ENCODE assay signal across 17 cellular contexts in the genomic region with DNA sequence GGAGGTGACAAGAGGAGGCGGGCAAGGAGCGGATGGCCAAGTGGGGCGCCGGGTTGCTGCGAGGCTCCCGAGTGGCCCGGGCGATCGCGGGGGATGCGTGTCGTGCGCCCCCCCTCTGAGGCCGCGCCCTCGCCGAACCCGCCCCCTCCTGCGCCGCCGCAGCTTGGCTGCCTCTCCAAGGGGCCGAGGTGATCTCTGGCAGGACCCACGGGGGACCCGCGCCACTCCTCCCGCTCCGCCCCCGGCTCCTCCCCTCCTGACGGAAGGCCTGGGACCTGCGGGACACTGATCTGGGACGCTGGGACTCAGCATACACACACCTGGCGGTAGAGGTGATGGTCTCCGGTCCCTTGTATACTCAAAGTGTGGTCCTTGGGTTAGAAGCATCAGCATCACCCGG. TPM values are rescaled to one million over a fixed set of nuclear protein-coding genes. Genes with fewer than 3 reads are reported as not detected.
DNase-seq lines count a peak whose midpoint lies in the region; ATAC-seq, FAIRE-seq and TF ChIP-seq lines count a peak whose summit lies in the region.
"Had no signal": no experiment of that assay in that cellular context is flagged by ENCODE, and none has a peak within 500 bp of the region (broad histone marks: within the 10 kb centered on the region; RNA-seq: fewer than 3 reads in every experiment).

No MANE protein-coding gene starts in this region.

- no peak for FAIRE-seq in RCC 7860 (lab: Jason Lieb, UNC)
- FAIRE-seq: GM12878 had no signal

- in situ Hi-C loops in astrocyte of the spinal cord (cut with HindIII; ENCODE audit: low sequenced_read_pairs) = no loop called here

- ATAC-seq in left lung (peak; percentile 75), GM19023 (IDR thresholded peaks at IDR 0.05; ENCODE audit: unreplicated experiment) (no peak)
- ATAC-seq: GM12878 had no signal

- H3K9ac ChIP-seq in skeletal muscle satellite cell (ENCODE audit: low read depth, low read length) = peak overlapping the region; percentile 45

- intact Hi-C loops in left lung (cut with DNase I) = no loop called here

- peak overlapping the region; percentile 47 for H3K4me3 ChIP-seq in H7 (ENCODE audit: insufficient read depth, low read depth, low read length)
- peak overlapping the region; percentile 34 for H3K4me3 ChIP-seq in astrocyte of the spinal cord (ENCODE audit: low read depth, low read length)
- H3K4me3 ChIP-seq in left lung = peak overlapping the region; percentile 5 to 28
- H3K4me3 ChIP-seq in skeletal muscle satellite cell (ENCODE audit: low read length) = peak overlapping the region; percentile 65
- H3K4me3 ChIP-seq: GM12878, heart right ventricle had no signal

- peaks cover 16% of the 10 kb centered on the region for H3K27me3 ChIP-seq in H7 (ENCODE audit: control insufficient read depth, insufficient read depth, low read length)
- peaks cover 10 to 16% of the 10 kb centered on the region in 2 donors for H3K27me3 ChIP-seq in left lung
- no peaks in the 10 kb centered on the region for H3K27me3 ChIP-seq in skeletal muscle satellite cell (ENCODE audit: control insufficient read depth, insufficient read depth, low read length)

- H3K36me3 ChIP-seq in H7 (replicated peaks; ENCODE audit: control insufficient read depth, insufficient read depth, low read length) = no peaks in the 10 kb centered on the region
- no peaks in the 10 kb centered on the region for H3K36me3 ChIP-seq in left lung
- H3K36me3 ChIP-seq in skeletal muscle satellite cell (ENCODE audit: insufficient read depth, low read length) = no peaks in the 10 kb centered on the region
- H3K36me3 ChIP-seq: esophagus squamous epithelium, heart right ventricle had no signal

- H3K4me1 ChIP-seq in left lung (no peaks in the 10 kb centered on the region), skeletal muscle satellite cell (ENCODE audit: control insufficient read depth, insufficient read depth, low read length) (peaks cover 4% of the 10 kb centered on the region)
- H3K4me1 ChIP-seq: heart right ventricle had no signal

- H3K27ac ChIP-seq in left lung = no peak overlapping the region
- H3K27ac ChIP-seq: esophagus squamous epithelium, heart right ventricle had no signal

- peak overlapping the region; percentile 77 for H3K4me2 ChIP-seq in skeletal muscle satellite cell (ENCODE audit: low read length)

- DNase-seq in H7 (peak; percentile 34), astrocyte of the spinal cord (ENCODE audit: low read depth, low spot score) (no peak), left lung (peak in 1 of 2 donors; percentile 44), T-helper 1 cell (no peak), amniotic stem cell (lab: John Stamatoyannopoulos, UW) (no peak), RCC 7860 (ENCODE audit: low spot score) (no peak)
- DNase-seq: activated CD8-positive, alpha-beta memory T cell treated with anti-CD3 and anti-CD28 coated beads, Interleukin-2, amount 10 ng/mL, durations not matched to agents 7 days and 5 days; activated naive CD8-positive, alpha-beta T cell treated with anti-CD3 and anti-CD28 coated beads for 36 hours; DND-41; esophagus squamous epithelium; heart right ventricle; NCI-H2171 had no signal

- H3K9me3 ChIP-seq in left lung (no peaks in the 10 kb centered on the region), skeletal muscle satellite cell (replicated peaks; ENCODE audit: low read length) (no peaks in the 10 kb centered on the region)
- H3K9me3 ChIP-seq: esophagus squamous epithelium, heart right ventricle had no signal

- no peak for TF ChIP-seq CTCF in astrocyte of the spinal cord (IDR thresholded peaks at IDR 0.05; ENCODE audit: low read depth, low read length)
- TF ChIP-seq CTCF in left lung (IDR thresholded peaks at IDR 0.05) = no peak

RNA-seq across cellular contexts. Expression of gene FAM47C, which starts 21.9 kb away (rescaled TPM):
- not detected in 2 replicates for total RNA-seq in H7 (2014; rRNA removed; shearing (Covaris generic))
- not detected for total RNA-seq in left lung
- not detected in 2 replicates for total RNA-seq in skeletal muscle satellite cell (2012; rRNA removed)
- total RNA-seq: activated CD8-positive, alpha-beta memory T cell treated with anti-CD3 and anti-CD28 coated beads, Interleukin-2, amount 10 ng/mL, durations not matched to agents 7 days and 5 days; activated naive CD8-positive, alpha-beta T cell treated with anti-CD3 and anti-CD28 coated beads for 36 hours; esophagus squamous epithelium; GM12878; heart right ventricle; HT1080; urinary bladder had no signal
